ENCODE assay signal across 3 cellular contexts in genomic region chr1:50172299-50172698, GRCh38.
"Had no signal": no experiment of that assay in that cellular context is flagged by ENCODE, and none has a peak within 500 bp of the region (broad histone marks: within the 10 kb centered on the region; RNA-seq: fewer than 3 reads in every experiment).

No MANE protein-coding gene starts in this region.

- H3K4me3 ChIP-seq: GM12878 had no signal

- ATAC-seq: GM12878 had no signal

- DNase-seq: GDM1, GF-D8 had no signal
